ENCODE assay signal across 23 cellular contexts in the genomic region with DNA sequence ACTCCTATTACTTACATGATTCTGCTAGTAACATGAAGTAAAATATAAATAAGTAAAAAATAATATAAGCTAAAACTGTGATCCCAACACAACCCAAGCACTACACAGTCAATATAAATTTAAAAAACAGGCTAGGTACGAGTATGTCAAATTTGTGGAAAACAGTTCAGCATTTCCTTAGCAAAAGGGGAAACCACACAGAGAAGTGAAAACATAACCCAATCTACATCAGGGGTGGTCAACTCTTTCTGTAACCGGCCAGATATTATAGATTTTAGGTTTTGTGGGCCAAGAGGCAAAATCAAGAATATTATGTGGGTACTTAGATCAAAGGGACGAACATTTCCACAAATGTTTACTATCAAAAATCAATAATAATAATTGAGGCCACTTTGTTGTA.
DNase-seq lines count a peak whose midpoint lies in the region; ATAC-seq and TF ChIP-seq lines count a peak whose summit lies in the region.
"Had no signal": no experiment of that assay in that cellular context is flagged by ENCODE, and none has a peak within 500 bp of the region (broad histone marks: within the 10 kb centered on the region; RNA-seq: fewer than 3 reads in every experiment).

No MANE protein-coding gene starts in this region.

- POLR2A ChIA-PET in activated B cell treated with CpG ODN at 0.5 μM for 24 hours (lab: Charles Lee), result no interaction called here

- peaks cover 42% of the 10 kb centered on the region for H3K4me1 Mint-ChIP-seq in activated B cell treated with CpG ODN at 0.5 μM for 24 hours
- H3K4me1 Mint-ChIP-seq: T-helper 17 cell had no signal

- no peak overlapping the region for H3K4me3 ChIP-seq in BLaER1 treated with 17β-estradiol and CSF1 and Interleukin-3, amounts not matched to agents 10 nM and 100 nM
- H3K4me3 ChIP-seq: GM23338, K562 had no signal

- no peak for TF ChIP-seq CTCF in activated B cell treated with CpG ODN at 0.5 μM for 24 hours (IDR thresholded peaks at IDR 0.05)

- H3K27ac ChIP-seq in BLaER1 treated with 17β-estradiol and CSF1 and Interleukin-3, amounts not matched to agents 10 nM and 100 nM, result peak overlapping the region in 1 of 11 experiments; percentile 4; a peak in 1 of 22 replicates

- no peaks in the 10 kb centered on the region; a peak in 2 of 22 replicates for H3K9me3 ChIP-seq in BLaER1 treated with 17β-estradiol and CSF1 and Interleukin-3, amounts not matched to agents 10 nM and 100 nM (replicated peaks in 1 of 11)
- H3K9me3 ChIP-seq: BE2C had no signal

- peak overlapping the region; percentile 38 to 76 (median 62); a peak in 20 of 22 replicates for H3K4me2 ChIP-seq in BLaER1 treated with 17β-estradiol and CSF1 and Interleukin-3, amounts not matched to agents 10 nM and 100 nM
- H3K4me2 ChIP-seq: GM23338 had no signal

- ATAC-seq in GM18868 (IDR thresholded peaks at IDR 0.05; ENCODE audit: unreplicated experiment) (peak; percentile 40), activated B cell treated with CpG ODN at 0.5 μM for 24 hours (ENCODE audit: low read depth) (no peak), GM18517 (IDR thresholded peaks at IDR 0.05; ENCODE audit: unreplicated experiment) (no peak)
- ATAC-seq: GM23338, K562, PC-3, SK-N-SH treated with all-trans-retinoic acid at 6 μM for 48 hours, T-helper 17 cell had no signal

- intact Hi-C loops in activated B cell treated with CpG ODN at 0.5 μM for 24 hours (cut with micrococcal nuclease), result loop anchor here (5.0 kb wide), 4 partner anchors 44 to 261 kb away; partner anchors contain the start of gene SLC9A7

- no peaks in the 10 kb centered on the region for H3K9me3 Mint-ChIP-seq in activated B cell treated with CpG ODN at 0.5 μM for 24 hours
- H3K9me3 Mint-ChIP-seq: CD4-positive, alpha-beta T cell; GM23338 had no signal

- DNase-seq in activated B cell treated with CpG ODN at 0.5 μM for 24 hours (no peak), NCI-H1105 treated with DMSO at 0.1 percent for 48 hours (lab: John Stamatoyannopoulos, UW) (no peak), NCI-H128 (lab: John Stamatoyannopoulos, UW; ENCODE audit: unreplicated experiment) (no peak), inferior parietal cortex (ENCODE audit: extremely low spot score) (no peak)
- DNase-seq: BE2C; CD4-positive, alpha-beta T cell; H9; Kasumi-1; NCI-H1417 treated with DMSO at 0.1 percent for 48 hours; NCI-H1694 treated with DMSO at 0.1 percent for 48 hours; NCI-H2081; NCI-H2171; NCI-H226; NCI-H510A; NCI-H69; PC-3; T-helper 17 cell had no signal

- H3K27me3 Mint-ChIP-seq in activated B cell treated with CpG ODN at 0.5 μM for 24 hours, result no peaks in the 10 kb centered on the region
- H3K27me3 Mint-ChIP-seq: CD4-positive, alpha-beta T cell; T-helper 17 cell had no signal

- CTCF ChIA-PET in activated B cell treated with CpG ODN at 0.5 μM for 24 hours (lab: Charles Lee), result no interaction called here

- H3K36me3 ChIP-seq in BLaER1 treated with 17β-estradiol and CSF1 and Interleukin-3, amounts not matched to agents 10 nM and 100 nM, result peaks cover 0 to 15% (median 0%) of the 10 kb centered on the region in 11 experiments; a peak in 5 of 22 replicates
- H3K36me3 ChIP-seq: BE2C had no signal

- no peaks in the 10 kb centered on the region for H3K27me3 ChIP-seq in BLaER1 treated with 17β-estradiol and CSF1 and Interleukin-3, amounts not matched to agents 10 nM and 100 nM
- H3K27me3 ChIP-seq: BE2C had no signal

- peaks cover 19 to 57% (median 48%) of the 10 kb centered on the region in 10 experiments for H3K4me1 ChIP-seq in BLaER1 treated with 17β-estradiol and CSF1 and Interleukin-3, amounts not matched to agents 10 nM and 100 nM
- H3K4me1 ChIP-seq: BE2C had no signal

- no peak overlapping the region for H3K4me3 Mint-ChIP-seq in activated B cell treated with CpG ODN at 0.5 μM for 24 hours
- H3K4me3 Mint-ChIP-seq: CD4-positive, alpha-beta T cell; GM23338; H9; T-helper 17 cell had no signal

- no peak overlapping the region for H3K9ac ChIP-seq in BLaER1 treated with 17β-estradiol and CSF1 and Interleukin-3, amounts not matched to agents 10 nM and 100 nM

- H3K36me3 Mint-ChIP-seq in activated B cell treated with CpG ODN at 0.5 μM for 24 hours (ENCODE audit: low read depth), result peaks cover 65% of the 10 kb centered on the region

- no peaks in the 10 kb centered on the region for H4K20me1 ChIP-seq in BLaER1 treated with 17β-estradiol and CSF1 and Interleukin-3, amounts not matched to agents 10 nM and 100 nM

- H3K27ac Mint-ChIP-seq in activated B cell treated with CpG ODN at 0.5 μM for 24 hours, result peak overlapping the region; percentile 59
- H3K27ac Mint-ChIP-seq: CD4-positive, alpha-beta T cell; GM23338; H9; T-helper 17 cell had no signal
